8 cellular contexts compared by ENCODE assay signal in genomic region chr14:96592591-96593388, GRCh38.
DNase-seq lines count a peak whose midpoint lies in the region; ATAC-seq and TF ChIP-seq lines count a peak whose summit lies in the region.

No MANE protein-coding gene starts in this region.

- no peaks in the 10 kb centered on the region for H3K9me3 ChIP-seq in OCI-LY1 (ENCODE audit: low read length)

- H3K4me3 ChIP-seq in OCI-LY1 (ENCODE audit: low read depth, low read length, poor library complexity, severe bottlenecking) (peak overlapping the region; percentile 61), retinal pigment epithelial cell (ENCODE audit: low read length) (peak overlapping the region; percentile 51)

- peaks cover 37 to 68% (median 38%) of the 10 kb centered on the region in 3 donors for H3K27me3 Mint-ChIP-seq in CD14-positive monocyte (ENCODE audit: low read depth in 3 of 3)
- H3K27me3 Mint-ChIP-seq in activated naive CD4-positive, alpha-beta T cell treated with anti-CD3 and anti-CD28 coated beads for 36 hours (ENCODE audit: low read depth) = peaks cover 11% of the 10 kb centered on the region

- intact Hi-C loops in CD14-positive monocyte (cut with micrococcal nuclease) (no loop called here), Right ventricle myocardium superior (cut with DNase I) (no loop called here)
- intact Hi-C loops in activated naive CD4-positive, alpha-beta T cell treated with anti-CD3 and anti-CD28 coated beads for 36 hours (cut with micrococcal nuclease) = no loop called here

- H3K9ac ChIP-seq in OCI-LY1 (ENCODE audit: low read length) = no peak overlapping the region; the same call in 1 of the 2 replicates

- no peaks in the 10 kb centered on the region for H3K27me3 ChIP-seq in OCI-LY1 (ENCODE audit: insufficient read depth, low read length)

- TF ChIP-seq CTCF in CD14-positive monocyte (IDR thresholded peaks at IDR 0.05) (no peak), OCI-LY1 (IDR thresholded peaks at IDR 0.05; ENCODE audit: low read length) (no peak), retinal pigment epithelial cell (conservative IDR thresholded peaks at IDR 0.05; ENCODE audit: low read depth, low read length) (no peak)

- peak overlapping the region; percentile 31 to 78 for H3K4me3 Mint-ChIP-seq in CD14-positive monocyte
- peak overlapping the region; percentile 71 for H3K4me3 Mint-ChIP-seq in activated naive CD4-positive, alpha-beta T cell treated with anti-CD3 and anti-CD28 coated beads for 36 hours

- no peaks in the 10 kb centered on the region for H3K36me3 ChIP-seq in OCI-LY1 (ENCODE audit: insufficient read depth, low read length)

- no peaks in the 10 kb centered on the region for H3K4me1 ChIP-seq in OCI-LY1 (ENCODE audit: insufficient read depth, low read length, severe bottlenecking)

- no peak for DNase-seq in CD14-positive monocyte (ENCODE audit: low spot score)
- DNase-seq in activated naive CD4-positive, alpha-beta T cell treated with anti-CD3 and anti-CD28 coated beads for 36 hours = peak; percentile 70
- DNase-seq in Right ventricle myocardium superior = peak; percentile 72
- DNase-seq in retinal pigment epithelial cell (ENCODE audit: low read depth) = no peak
- DNase-seq in NCI-H748 (lab: John Stamatoyannopoulos, UW; ENCODE audit: unreplicated experiment) = no peak

- no peaks in the 10 kb centered on the region for H3K36me3 Mint-ChIP-seq in CD14-positive monocyte
- H3K36me3 Mint-ChIP-seq in activated naive CD4-positive, alpha-beta T cell treated with anti-CD3 and anti-CD28 coated beads for 36 hours (ENCODE audit: low read depth) = no peaks in the 10 kb centered on the region

- CTCF ChIA-PET in activated naive CD4-positive, alpha-beta T cell treated with anti-CD3 and anti-CD28 coated beads for 36 hours (lab: Charles Lee) = no interaction called here

- H3K9me2 ChIP-seq in OCI-LY1 (ENCODE audit: low read depth, low read length) = no peaks in the 10 kb centered on the region

- H3K4me1 Mint-ChIP-seq in CD14-positive monocyte = peaks cover 11% of the 10 kb centered on the region
- peaks cover 5% of the 10 kb centered on the region for H3K4me1 Mint-ChIP-seq in activated naive CD4-positive, alpha-beta T cell treated with anti-CD3 and anti-CD28 coated beads for 36 hours (ENCODE audit: low read depth)

- H3F3A ChIP-seq in OCI-LY1 (ENCODE audit: insufficient read depth, low read length) = no peaks in the 10 kb centered on the region

- H4K20me1 ChIP-seq in OCI-LY1 (ENCODE audit: insufficient read depth, low read length) = no peaks in the 10 kb centered on the region

- peaks cover 0 to 8% (median 0%) of the 10 kb centered on the region in 7 donors for H3K9me3 Mint-ChIP-seq in CD14-positive monocyte
- no peaks in the 10 kb centered on the region for H3K9me3 Mint-ChIP-seq in activated naive CD4-positive, alpha-beta T cell treated with anti-CD3 and anti-CD28 coated beads for 36 hours

- no peak overlapping the region for H2AFZ ChIP-seq in OCI-LY1 (ENCODE audit: low read length)

- H3K27ac Mint-ChIP-seq in CD14-positive monocyte = no peak overlapping the region
- no peak overlapping the region for H3K27ac Mint-ChIP-seq in activated naive CD4-positive, alpha-beta T cell treated with anti-CD3 and anti-CD28 coated beads for 36 hours

- H3K4me2 ChIP-seq in OCI-LY1 (ENCODE audit: low read length) = peak overlapping the region; percentile 69

- H3K79me2 ChIP-seq in OCI-LY1 (ENCODE audit: insufficient read depth, low read length) = no peaks in the 10 kb centered on the region

- ATAC-seq in GM21737 (IDR thresholded peaks at IDR 0.05; ENCODE audit: unreplicated experiment) (peak; percentile 72), Right ventricle myocardium superior (ENCODE audit: poor library complexity) (peak; percentile 91), GM18858 (IDR thresholded peaks at IDR 0.05; ENCODE audit: unreplicated experiment) (no peak)

- no peak overlapping the region for H3K27ac ChIP-seq in OCI-LY1 (ENCODE audit: low read depth, low read length, poor library complexity, severe bottlenecking)

Comparison
In these comparisons a context has a peak if more than half of its experiments do, and no peak if none do; other contexts are left out.
1. DNase-seq: peak in activated naive CD4-positive, alpha-beta T cell treated with anti-CD3 and anti-CD28 coated beads for 36 hours (single experiment) and Right ventricle myocardium superior (single experiment); none in CD14-positive monocyte (single experiment), retinal pigment epithelial cell (single experiment) and NCI-H748 (single experiment).